ENCODE assay signal across 17 cellular contexts in the genomic region with DNA sequence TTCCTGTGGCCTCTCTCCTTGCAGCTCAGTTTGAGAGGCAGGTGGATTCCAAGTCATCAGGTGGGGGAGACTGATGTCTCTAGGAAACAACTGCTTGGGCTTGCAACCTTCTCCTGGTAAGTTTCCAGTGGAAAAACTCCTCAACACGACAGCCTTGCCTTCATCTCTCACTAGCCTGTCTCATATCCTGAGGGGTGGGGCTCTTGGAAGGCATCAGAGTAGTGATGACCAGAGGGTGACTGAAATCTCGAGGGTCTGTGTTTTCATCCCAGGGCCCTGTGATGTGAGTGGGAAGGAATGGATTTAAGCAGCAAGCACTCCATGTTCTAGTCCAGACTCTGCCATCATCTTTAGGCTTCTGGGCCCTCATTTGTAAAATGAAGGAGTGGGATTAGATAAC.
DNase-seq lines count a peak whose midpoint lies in the region; FAIRE-seq and TF ChIP-seq lines count a peak whose summit lies in the region.
"Had no signal": no experiment of that assay in that cellular context is flagged by ENCODE, and none has a peak within 500 bp of the region (broad histone marks: within the 10 kb centered on the region; RNA-seq: fewer than 3 reads in every experiment).

No MANE protein-coding gene starts in this region.

- CTCF ChIA-PET in H1 (lab: Charles Lee; ENCODE audit: partially characterized antibody), result no interaction called here

- H3K9me3 ChIP-seq in H1 (ENCODE audit: insufficient read depth in 2 of 2, low read depth in 1 of 2, low read length in 1 of 2) (no peaks in the 10 kb centered on the region), left ventricle myocardium inferior (replicated peaks) (no peaks in the 10 kb centered on the region), smooth muscle cell (replicated peaks; ENCODE audit: low read depth) (no peaks in the 10 kb centered on the region)

- no peak overlapping the region for H4K5ac ChIP-seq in H1 (ENCODE audit: insufficient read length, low read depth, low read length)

- no peak for TF ChIP-seq RAD21 in H1 (IDR thresholded peaks at IDR 0.05 in 1 of 2, conservative IDR thresholded peaks at IDR 0.05 in 1 of 2; ENCODE audit: low read depth in 2 of 2, low read length in 2 of 2)

- peaks cover 7% of the 10 kb centered on the region for H3F3A ChIP-seq in smooth muscle cell (ENCODE audit: low read depth)

- H3K27me3 ChIP-seq in H1 (replicated peaks in 1 of 4; ENCODE audit: control insufficient read depth in 3 of 4, extremely low read depth in 1 of 4, insufficient read depth in 3 of 4, low read length in 3 of 4) (no peaks in the 10 kb centered on the region), left ventricle myocardium inferior (ENCODE audit: low read depth) (no peaks in the 10 kb centered on the region), smooth muscle cell (ENCODE audit: low read depth) (no peaks in the 10 kb centered on the region)

- TF ChIP-seq POLR2A in H1 (IDR thresholded peaks at IDR 0.05; ENCODE audit: control extremely low read depth in 1 of 2, low read depth in 2 of 2, low read length in 2 of 2), result no peak

- H3K14ac ChIP-seq in H1 (ENCODE audit: insufficient read length), result no peak overlapping the region

- H3K23me2 ChIP-seq in H1 (ENCODE audit: low read depth, low read length), result no peaks in the 10 kb centered on the region

- no peak overlapping the region for H2AK5ac ChIP-seq in H1 (ENCODE audit: low read depth, low read length)

- 0 out of 2 replicates have a peak overlapping the region, but pooled peaks have one; percentile 8 for H2BK15ac ChIP-seq in H1 (ENCODE audit: low read length)

- DNase-seq in ELR (ENCODE audit: low read depth), result peak; percentile 41
- DNase-seq in H1 (ENCODE audit: low read depth in 1 of 2, low spot score in 2 of 2), result no peak
- no peak for DNase-seq in left ventricle myocardium inferior
- DNase-seq in smooth muscle cell (lab: John Stamatoyannopoulos, UW; ENCODE audit: unreplicated experiment), result no peak
- no peak for DNase-seq in NOMO-1 treated with DMSO at 0.1 percent for 48 hours (lab: John Stamatoyannopoulos, UW; ENCODE audit: unreplicated experiment)
- no peak for DNase-seq in stimulated activated CD4-positive, alpha-beta T cell treated with anti-CD3 and anti-CD28 coated beads, Interleukin-4, amount 100 ng/mL, for 24 hours
- no peak for DNase-seq in retina
- DNase-seq: CD4-positive, alpha-beta memory T cell; GOT3; KBM-7; NCI-H1417 treated with DMSO at 0.1 percent for 48 hours; NCI-H1930; NCI-H2171; NCI-H446; NCI-H69; OCI-M1 had no signal

- H4K8ac ChIP-seq in H1 (ENCODE audit: extremely low read depth, insufficient read depth, low read length), result no peak overlapping the region

- H3K4me3 ChIP-seq in H1 (ENCODE audit: extremely low read depth in 1 of 4, insufficient read depth in 2 of 4, low read depth in 3 of 4, low read length in 4 of 4) (no peak overlapping the region), left ventricle myocardium inferior (no peak overlapping the region), smooth muscle cell (no peak overlapping the region)
- H3K4me3 ChIP-seq: SK-N-MC had no signal

- H3K36me3 ChIP-seq in H1 (ENCODE audit: control insufficient read depth in 2 of 4, insufficient read depth in 4 of 4, low read length in 3 of 4), result no peaks in the 10 kb centered on the region
- H3K36me3 ChIP-seq in left ventricle myocardium inferior, result peaks cover 55% of the 10 kb centered on the region
- H3K36me3 ChIP-seq in smooth muscle cell (ENCODE audit: low read depth), result no peaks in the 10 kb centered on the region

- intact Hi-C loops in left ventricle myocardium inferior (cut with micrococcal nuclease), result no loop called here

- POLR2A ChIA-PET in H1 (lab: Charles Lee; ENCODE audit: partially characterized antibody), result no interaction called here

- H3K27ac ChIP-seq in H1 (ENCODE audit: low read depth, low read length) (no peak overlapping the region), left ventricle myocardium inferior (replicated peaks) (peak overlapping the region; percentile 76), smooth muscle cell (ENCODE audit: low read depth) (peak overlapping the region; percentile 84)
- H3K27ac ChIP-seq: SK-N-MC had no signal

- no peak overlapping the region for H2BK12ac ChIP-seq in H1 (ENCODE audit: low read depth, low read length)

- H3K79me1 ChIP-seq in H1 (ENCODE audit: low read depth, low read length), result no peaks in the 10 kb centered on the region

- TF ChIP-seq CTCF in H1 (IDR thresholded peaks at IDR 0.05; ENCODE audit: control extremely low read depth in 1 of 3, insufficient read depth in 1 of 3, low read depth in 1 of 3, low read length in 3 of 3) (no peak), left ventricle myocardium inferior (IDR thresholded peaks at IDR 0.05; ENCODE audit: borderline replicate concordance) (no peak), smooth muscle cell (IDR thresholded peaks at IDR 0.05; ENCODE audit: borderline replicate concordance, insufficient read depth, poor library complexity, severe bottlenecking) (no peak)

- no peak overlapping the region for H3K18ac ChIP-seq in H1 (ENCODE audit: extremely low read depth, low read length)

- no peak overlapping the region for H3K4me2 ChIP-seq in H1 (ENCODE audit: insufficient read depth in 1 of 2, low read depth in 2 of 2, low read length in 2 of 2)
- H3K4me2 ChIP-seq in smooth muscle cell, result no peak overlapping the region

- TF ChIP-seq EP300 in H1 (IDR thresholded peaks at IDR 0.05; ENCODE audit: borderline replicate concordance in 1 of 2, low read depth in 2 of 2, low read length in 2 of 2), result no peak

- no peak overlapping the region for H2BK20ac ChIP-seq in H1 (ENCODE audit: low read length)

- H4K91ac ChIP-seq in H1 (replicated peaks; ENCODE audit: insufficient read length, low read length), result no peak overlapping the region

- H3K56ac ChIP-seq in H1 (replicated peaks; ENCODE audit: insufficient read length, low read depth, low read length), result no peak overlapping the region

- no peak overlapping the region for H2BK120ac ChIP-seq in H1 (replicated peaks; ENCODE audit: low read depth, low read length)

- H3K4ac ChIP-seq in H1 (replicated peaks; ENCODE audit: insufficient read length, low read depth, low read length), result no peak overlapping the region

- H2BK5ac ChIP-seq in H1 (ENCODE audit: low read depth, low read length), result no peak overlapping the region

- H4K20me1 ChIP-seq in H1 (replicated peaks in 1 of 2; ENCODE audit: control insufficient read depth in 1 of 2, insufficient read depth in 2 of 2, low read length in 2 of 2) (no peaks in the 10 kb centered on the region), smooth muscle cell (ENCODE audit: low read depth) (no peaks in the 10 kb centered on the region)

- FAIRE-seq in H1 (lab: Jason Lieb, UNC), result no peak

- H2AFZ ChIP-seq in H1 (ENCODE audit: low read length) (no peak overlapping the region), smooth muscle cell (ENCODE audit: low read depth) (no peak overlapping the region)

- WGBS in H1 (ENCODE audit: extremely low coverage in 1 of 2, insufficient coverage in 1 of 2, insufficient read length in 1 of 2, insufficient replicate concordance in 2 of 2, low coverage in 1 of 2, low lambda C conversion rate in 2 of 2, missing lambda C conversion rate in 1 of 2), 2 experiments, result 94% methylated on average over 2 of the region's 2 CpGs; no CpG with 5 or more reads in 1 of the 2 experiments
- 74% methylated on average over 2 of the region's 2 CpGs for WGBS in smooth muscle cell (ENCODE audit: low lambda C conversion rate)

- H3K79me2 ChIP-seq in H1 (ENCODE audit: control insufficient read depth in 1 of 2, insufficient read depth in 2 of 2, low read length in 2 of 2) (no peaks in the 10 kb centered on the region), smooth muscle cell (ENCODE audit: low read depth) (peaks cover 24% of the 10 kb centered on the region)

- peaks cover 0 to 2% (median 0%) of the 10 kb centered on the region in 4 experiments; a peak in 1 of 7 replicates for H3K4me1 ChIP-seq in H1 (replicated peaks in 1 of 4; ENCODE audit: control insufficient read depth in 3 of 4, insufficient read depth in 4 of 4, low read length in 3 of 4)
- H3K4me1 ChIP-seq in left ventricle myocardium inferior, result peaks cover 85% of the 10 kb centered on the region
- H3K4me1 ChIP-seq in smooth muscle cell (ENCODE audit: low read depth), result no peaks in the 10 kb centered on the region

- H3K9ac ChIP-seq in H1 (replicated peaks in 1 of 4; ENCODE audit: extremely low read depth in 1 of 4, low read depth in 3 of 4, low read length in 3 of 4), result no peak overlapping the region
- H3K9ac ChIP-seq in smooth muscle cell (ENCODE audit: low read depth), result no peak overlapping the region

- no peak overlapping the region for H3K23ac ChIP-seq in H1 (ENCODE audit: insufficient read length)

TF ChIP-seq in H1, 55 proteins besides CTCF, POLR2A, EP300 and RAD21 (continues in another document):
- TF ChIP-seq SP2 (IDR thresholded peaks at IDR 0.05; ENCODE audit: low read length), result no peak
- TF ChIP-seq JUN (IDR thresholded peaks at IDR 0.05; ENCODE audit: low read depth, low read length), result no peak
- no peak for TF ChIP-seq NRF1 (IDR thresholded peaks at IDR 0.05; ENCODE audit: low read depth, low read length)
- TF ChIP-seq, protein P1, sequence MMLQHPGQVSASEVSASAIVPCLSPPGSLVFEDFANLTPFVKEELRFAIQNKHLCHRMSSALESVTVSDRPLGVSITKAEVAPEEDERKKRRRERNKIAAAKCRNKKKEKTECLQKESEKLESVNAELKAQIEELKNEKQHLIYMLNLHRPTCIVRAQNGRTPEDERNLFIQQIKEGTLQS (IDR thresholded peaks at IDR 0.05; ENCODE audit: insufficient read depth, low read depth, low read length), result no peak
- TF ChIP-seq SRF (IDR thresholded peaks at IDR 0.05; ENCODE audit: low read depth, low read length), result no peak
- no peak for TF ChIP-seq ZNF274 (IDR thresholded peaks at IDR 0.05; ENCODE audit: borderline replicate concordance, extremely low read depth, low read length)
- TF ChIP-seq RBBP5 (IDR thresholded peaks at IDR 0.05; ENCODE audit: borderline replicate concordance, low read depth, low read length), result no peak
- TF ChIP-seq PHF8 (conservative IDR thresholded peaks at IDR 0.05; ENCODE audit: low read depth, low read length), result no peak
- TF ChIP-seq BCL11A (IDR thresholded peaks at IDR 0.05; ENCODE audit: low read depth in 2 of 2, low read length in 2 of 2), result no peak
- TF ChIP-seq TCF12 (IDR thresholded peaks at IDR 0.05; ENCODE audit: low read depth, low read length), result no peak
- TF ChIP-seq, protein P2, sequence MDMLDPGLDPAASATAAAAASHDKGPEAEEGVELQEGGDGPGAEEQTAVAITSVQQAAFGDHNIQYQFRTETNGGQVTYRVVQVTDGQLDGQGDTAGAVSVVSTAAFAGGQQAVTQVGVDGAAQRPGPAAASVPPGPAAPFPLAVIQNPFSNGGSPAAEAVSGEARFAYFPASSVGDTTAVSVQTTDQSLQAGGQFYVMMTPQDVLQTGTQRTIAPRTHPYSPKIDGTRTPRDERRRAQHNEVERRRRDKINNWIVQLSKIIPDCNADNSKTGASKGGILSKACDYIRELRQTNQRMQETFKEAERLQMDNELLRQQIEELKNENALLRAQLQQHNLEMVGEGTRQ (IDR thresholded peaks at IDR 0.05; ENCODE audit: low read length), result no peak
- no peak for TF ChIP-seq SUZ12 (IDR thresholded peaks at IDR 0.05; ENCODE audit: low read length)
